Comparison of ENCODE assay signal across 19 cellular contexts in genomic region chr2:194674043-194674442, GRCh38.
DNase-seq lines count a peak whose midpoint lies in the region; ATAC-seq and TF ChIP-seq lines count a peak whose summit lies in the region.
"Had no signal": no experiment of that assay in that cellular context is flagged by ENCODE, and none has a peak within 500 bp of the region (broad histone marks: within the 10 kb centered on the region; RNA-seq: fewer than 3 reads in every experiment).

No MANE protein-coding gene starts in this region.

- TF ChIP-seq CTCF in GM23338 (conservative IDR thresholded peaks at IDR 0.05; ENCODE audit: low read depth in 2 of 2): no peak
- no peak for TF ChIP-seq CTCF in right lobe of liver (IDR thresholded peaks at IDR 0.05)

- no CpG with 5 or more reads among the region's 1 CpG for WGBS in neuronal stem cell (ENCODE audit: extremely low coverage in 2 of 2, insufficient read length in 2 of 2, insufficient replicate concordance in 1 of 2), 2 donors
- WGBS in right lobe of liver (ENCODE audit: insufficient coverage, low coverage, low lambda C conversion rate, missing lambda C conversion rate): 18% methylated on average over 1 of the region's 1 CpG

- H3K4me2 ChIP-seq in GM23338 (no peak overlapping the region), neuronal stem cell (ENCODE audit: insufficient read depth, low read length, poor library complexity, severe bottlenecking) (no peak overlapping the region)
- H3K4me2 ChIP-seq: KMS-11, PC-9 had no signal

- H3K4me1 ChIP-seq in GM23338 (ENCODE audit: insufficient read depth) (no peaks in the 10 kb centered on the region), neuronal stem cell (ENCODE audit: control insufficient read depth in 2 of 2, insufficient read depth in 1 of 2, low read depth in 1 of 2, low read length in 2 of 2) (peaks cover 0 to 2% of the 10 kb centered on the region in 2 donors), right lobe of liver (no peaks in the 10 kb centered on the region)
- H3K4me1 ChIP-seq: SJCRH30 had no signal

- H3K4me3 Mint-ChIP-seq in GM23338: no peak overlapping the region
- H3K4me3 Mint-ChIP-seq in immature natural killer cell: no peak overlapping the region
- H3K4me3 Mint-ChIP-seq: HFFc6 had no signal

- intact Hi-C loops in right lobe of liver (cut with DNase I): no loop called here

- no peak overlapping the region for H4K91ac ChIP-seq in neuronal stem cell (ENCODE audit: low read depth, low read length, poor library complexity)

- no peak overlapping the region for H3K9ac ChIP-seq in neuronal stem cell (ENCODE audit: low read depth, low read length, poor library complexity)
- H3K9ac ChIP-seq: KMS-11 had no signal

- H3K4me3 ChIP-seq in GM23338: no peak overlapping the region
- no peak overlapping the region for H3K4me3 ChIP-seq in neuronal stem cell (ENCODE audit: low read length in 2 of 2)
- no peak overlapping the region for H3K4me3 ChIP-seq in right lobe of liver
- H3K4me3 ChIP-seq: PC-9, SJCRH30 had no signal

- ATAC-seq in GM18861 (IDR thresholded peaks at IDR 0.05; ENCODE audit: unreplicated experiment): peak; percentile 42
- no peak for ATAC-seq in GM23338
- ATAC-seq in HG03565 (IDR thresholded peaks at IDR 0.05; ENCODE audit: unreplicated experiment): peak; percentile 45
- no peak for ATAC-seq in GM19467 (IDR thresholded peaks at IDR 0.05; ENCODE audit: unreplicated experiment)
- ATAC-seq in right lobe of liver: no peak

- H3K36me3 Mint-ChIP-seq in GM23338 (ENCODE audit: low read depth) (no peaks in the 10 kb centered on the region), immature natural killer cell (no peaks in the 10 kb centered on the region)

- H3K23ac ChIP-seq in neuronal stem cell (ENCODE audit: low read depth, low read length, poor library complexity): no peak overlapping the region

- H3K27ac ChIP-seq in GM23338 (ENCODE audit: low read depth) (no peak overlapping the region), neuronal stem cell (replicated peaks; ENCODE audit: low read length) (no peak overlapping the region), right lobe of liver (no peak overlapping the region)
- H3K27ac ChIP-seq: KMS-11, PC-9, SJCRH30 had no signal

- no peak overlapping the region for H3K18ac ChIP-seq in neuronal stem cell (ENCODE audit: low read length)

- H3K9me3 ChIP-seq in neuronal stem cell (replicated peaks in 1 of 2; ENCODE audit: control insufficient read depth in 2 of 2, insufficient read depth in 1 of 2, low read depth in 1 of 2, low read length in 2 of 2): no peaks in the 10 kb centered on the region
- H3K9me3 ChIP-seq in right lobe of liver: no peaks in the 10 kb centered on the region
- H3K9me3 ChIP-seq: SJCRH30 had no signal

- H4K20me1 ChIP-seq in GM23338 (replicated peaks; ENCODE audit: insufficient read depth): no peaks in the 10 kb centered on the region

- TF ChIP-seq POLR2A in right lobe of liver (IDR thresholded peaks at IDR 0.05): no peak

- H3K27me3 Mint-ChIP-seq in GM23338 (ENCODE audit: insufficient read depth, low read depth, poor library complexity) (peaks cover 3% of the 10 kb centered on the region), immature natural killer cell (ENCODE audit: low read depth in 3 of 3) (no peaks in the 10 kb centered on the region)

- H3K79me2 ChIP-seq in GM23338 (replicated peaks; ENCODE audit: insufficient read depth): no peaks in the 10 kb centered on the region

- H3K4ac ChIP-seq in neuronal stem cell (ENCODE audit: low read length): no peak overlapping the region

- H2BK120ac ChIP-seq in neuronal stem cell (ENCODE audit: low read depth, low read length): no peak overlapping the region

- H3K4me1 Mint-ChIP-seq in GM23338 (no peaks in the 10 kb centered on the region), immature natural killer cell (no peaks in the 10 kb centered on the region)

- H3K9me3 Mint-ChIP-seq in GM23338 (no peaks in the 10 kb centered on the region), immature natural killer cell (peaks cover 0 to 8% (median 4%) of the 10 kb centered on the region in 6 donors)

- H3K36me3 ChIP-seq in GM23338 (ENCODE audit: insufficient read depth) (no peaks in the 10 kb centered on the region), neuronal stem cell (replicated peaks in 1 of 2; ENCODE audit: control insufficient read depth in 2 of 2, insufficient read depth in 2 of 2, low read length in 2 of 2) (no peaks in the 10 kb centered on the region), right lobe of liver (no peaks in the 10 kb centered on the region)
- H3K36me3 ChIP-seq: SJCRH30 had no signal

- no peaks in the 10 kb centered on the region for H3K79me1 ChIP-seq in neuronal stem cell (ENCODE audit: low read depth, low read length)

- no peak overlapping the region for H3K14ac ChIP-seq in neuronal stem cell (ENCODE audit: low read length)

- no peak overlapping the region for H2AK5ac ChIP-seq in neuronal stem cell (ENCODE audit: low read depth, low read length)

- H2BK5ac ChIP-seq in neuronal stem cell (ENCODE audit: low read length): no peak overlapping the region

- H3K27me3 ChIP-seq in GM23338 (ENCODE audit: insufficient read depth) (no peaks in the 10 kb centered on the region), neuronal stem cell (ENCODE audit: control insufficient read depth in 3 of 3, insufficient read depth in 3 of 3, low read depth in 1 of 3, low read length in 3 of 3) (no peaks in the 10 kb centered on the region), right lobe of liver (no peaks in the 10 kb centered on the region)
- H3K27me3 ChIP-seq: SJCRH30 had no signal

- peak overlapping the region; percentile 47; the same call in 1 of the 2 replicates for H2AFZ ChIP-seq in GM23338
- peak overlapping the region; percentile 29 for H2AFZ ChIP-seq in neuronal stem cell (ENCODE audit: low read length)
- H2AFZ ChIP-seq: PC-9 had no signal

- no peak overlapping the region for H2BK12ac ChIP-seq in neuronal stem cell (ENCODE audit: low read length)

- H3K9me2 ChIP-seq in GM23338 (ENCODE audit: insufficient read depth): no peaks in the 10 kb centered on the region

- no peak for DNase-seq in GM23338 (ENCODE audit: low spot score)
- DNase-seq in neuronal stem cell (ENCODE audit: low spot score): no peak
- DNase-seq in right lobe of liver: no peak
- DNase-seq in immature natural killer cell: no peak
- DNase-seq: ACHN, COR-L47, DMS153, HFFc6, NCI-H1048, NCI-H146, NCI-H2081, NCI-H748 treated with DMSO at 0.1 percent for 48 hours, PC-9, SJCRH30, T-helper 2 cell had no signal

- H3K27ac Mint-ChIP-seq in GM23338 (no peak overlapping the region), immature natural killer cell (no peak overlapping the region)
- H3K27ac Mint-ChIP-seq: HFFc6 had no signal

- no peaks in the 10 kb centered on the region for H3F3A ChIP-seq in GM23338 (replicated peaks; ENCODE audit: low read depth)

- no peak overlapping the region for H2BK15ac ChIP-seq in neuronal stem cell (ENCODE audit: low read length)

- H4K8ac ChIP-seq in neuronal stem cell (ENCODE audit: low read depth, low read length): no peak overlapping the region

TF ChIP-seq in GM23338, 12 proteins besides CTCF, POLR2A, EP300 and RAD21 (continues in another document):
- TF ChIP-seq, protein P1, sequence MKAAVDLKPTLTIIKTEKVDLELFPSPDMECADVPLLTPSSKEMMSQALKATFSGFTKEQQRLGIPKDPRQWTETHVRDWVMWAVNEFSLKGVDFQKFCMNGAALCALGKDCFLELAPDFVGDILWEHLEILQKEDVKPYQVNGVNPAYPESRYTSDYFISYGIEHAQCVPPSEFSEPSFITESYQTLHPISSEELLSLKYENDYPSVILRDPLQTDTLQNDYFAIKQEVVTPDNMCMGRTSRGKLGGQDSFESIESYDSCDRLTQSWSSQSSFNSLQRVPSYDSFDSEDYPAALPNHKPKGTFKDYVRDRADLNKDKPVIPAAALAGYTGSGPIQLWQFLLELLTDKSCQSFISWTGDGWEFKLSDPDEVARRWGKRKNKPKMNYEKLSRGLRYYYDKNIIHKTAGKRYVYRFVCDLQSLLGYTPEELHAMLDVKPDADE (IDR thresholded peaks at IDR 0.05): no peak
- TF ChIP-seq ZNF331 (CRISPR knock-in tag; IDR thresholded peaks at IDR 0.05; ENCODE audit: low read depth): no peak

Comparison
In these comparisons a context has a peak if more than half of its experiments do, and no peak if none do; other contexts are left out.
1. ATAC-seq: peak in GM18861 (single experiment) and HG03565 (single experiment); none in GM23338 (single experiment), GM19467 (single experiment) and right lobe of liver (0 of 4).